ENCODE assay signal across 26 cellular contexts in genomic region chr18:51617167-51617566, GRCh38.
DNase-seq lines count a peak whose midpoint lies in the region; ATAC-seq, FAIRE-seq and TF ChIP-seq lines count a peak whose summit lies in the region.
"Had no signal": no experiment of that assay in that cellular context is flagged by ENCODE, and none has a peak within 500 bp of the region (broad histone marks: within the 10 kb centered on the region; RNA-seq: fewer than 3 reads in every experiment).

No MANE protein-coding gene starts in this region.

- TF ChIP-seq CTCF in GM12865 (IDR thresholded peaks at IDR 0.05; ENCODE audit: insufficient read depth, low read depth, low read length, missing control alignments) (no peak), bronchial epithelial cell (IDR thresholded peaks at IDR 0.05; ENCODE audit: insufficient read depth, low read length, severe bottlenecking) (no peak), kidney epithelial cell (IDR thresholded peaks at IDR 0.05; ENCODE audit: insufficient read depth, low read length, poor library complexity, severe bottlenecking) (no peak)

- peak; percentile 3 for DNase-seq in GM12865 (ENCODE audit: low read depth)
- DNase-seq in RPMI7951 (ENCODE audit: low read depth) = peak; percentile 24
- peak; percentile 93 for DNase-seq in bronchial epithelial cell (ENCODE audit: low read depth)
- DNase-seq in kidney epithelial cell (ENCODE audit: low read depth) = peak; percentile 29
- no peak for DNase-seq in NCI-H2171 treated with DMSO at 0.1 percent for 48 hours (lab: John Stamatoyannopoulos, UW)
- no peak for DNase-seq in H7
- DNase-seq: activated CD4-positive, alpha-beta T cell treated with anti-CD3 and anti-CD28 coated beads, Interleukin-2, amount 10 ng/mL, durations not matched to agents 24 days and 14 days; activated CD8-positive, alpha-beta memory T cell treated with anti-CD3 and anti-CD28 coated beads for 24 hours; activated effector memory CD4-positive, alpha-beta T cell treated with Interleukin-2 at 50 U/mL for 16 hours; CD8-positive, alpha-beta T cell; cerebellar nuclear complex; dorsolateral prefrontal cortex; left ventricle myocardium inferior; NCI-H1048; right cardiac atrium; RPMI8226; spleen; stimulated activated CD4-positive, alpha-beta T cell treated with anti-CD3 and anti-CD28 coated beads, Interleukin-2, amount 100 ng/mL, for 24 hours; stimulated activated naive CD8-positive, alpha-beta T cell treated with anti-CD3 and anti-CD28 coated beads, Interleukin-15, amount 100 ng/mL, for 72 hours had no signal

- H3K36me3 ChIP-seq in bronchial epithelial cell (ENCODE audit: control insufficient read depth, insufficient read depth, low read length) = no peaks in the 10 kb centered on the region
- H3K36me3 ChIP-seq in kidney epithelial cell (ENCODE audit: control insufficient read depth, insufficient read depth, low read length) = no peaks in the 10 kb centered on the region
- H3K36me3 ChIP-seq in H7 (replicated peaks; ENCODE audit: control insufficient read depth, insufficient read depth, low read length) = no peaks in the 10 kb centered on the region
- H3K36me3 ChIP-seq: ascending aorta, left ventricle myocardium inferior, neural progenitor cell, spleen, thoracic aorta, vagina had no signal

- H3K27me3 ChIP-seq in bronchial epithelial cell (ENCODE audit: control insufficient read depth, insufficient read depth, low read length) = peaks cover 2% of the 10 kb centered on the region
- peaks cover 5% of the 10 kb centered on the region for H3K27me3 ChIP-seq in kidney epithelial cell (ENCODE audit: control insufficient read depth, insufficient read depth, low read length)
- H3K27me3 ChIP-seq in H7 (ENCODE audit: control insufficient read depth, insufficient read depth, low read length) = no peaks in the 10 kb centered on the region; the same call in 1 of the 2 replicates
- H3K27me3 ChIP-seq: ascending aorta, dorsolateral prefrontal cortex, neural progenitor cell, vagina had no signal

- ATAC-seq in HG03025 (IDR thresholded peaks at IDR 0.05; ENCODE audit: low FRiP score, unreplicated experiment) (no peak), GM18517 (IDR thresholded peaks at IDR 0.05; ENCODE audit: unreplicated experiment) (no peak)
- ATAC-seq: CD8-positive, alpha-beta T cell; right cardiac atrium; stimulated activated naive CD8-positive, alpha-beta T cell treated with anti-CD3 and anti-CD28 coated beads, Interleukin-15, amount 100 ng/mL, for 72 hours had no signal

- no peak overlapping the region for H3K4me3 ChIP-seq in GM12865 (ENCODE audit: low read depth, low read length)
- H3K4me3 ChIP-seq in bronchial epithelial cell (ENCODE audit: low read depth, low read length) = no peak overlapping the region
- H3K4me3 ChIP-seq in kidney epithelial cell (ENCODE audit: low read depth, low read length) = no peak overlapping the region
- H3K4me3 ChIP-seq in H7 (ENCODE audit: insufficient read depth, low read depth, low read length) = no peak overlapping the region
- H3K4me3 ChIP-seq: ascending aorta, dorsolateral prefrontal cortex, left ventricle myocardium inferior, neural progenitor cell, spleen, thoracic aorta, vagina had no signal

- peak; percentile 58 for FAIRE-seq in bronchial epithelial cell (lab: Jason Lieb, UNC)
- FAIRE-seq: H1 had no signal

Comparison
In these comparisons a context has a peak if more than half of its experiments do, and no peak if none do; other contexts are left out.
1. DNase-seq: peak in GM12865 (single experiment), RPMI7951 (single experiment), bronchial epithelial cell (single experiment) and kidney epithelial cell (single experiment); none in NCI-H2171 treated with DMSO at 0.1 percent for 48 hours (single experiment) and H7 (single experiment).